In the genomic region with DNA sequence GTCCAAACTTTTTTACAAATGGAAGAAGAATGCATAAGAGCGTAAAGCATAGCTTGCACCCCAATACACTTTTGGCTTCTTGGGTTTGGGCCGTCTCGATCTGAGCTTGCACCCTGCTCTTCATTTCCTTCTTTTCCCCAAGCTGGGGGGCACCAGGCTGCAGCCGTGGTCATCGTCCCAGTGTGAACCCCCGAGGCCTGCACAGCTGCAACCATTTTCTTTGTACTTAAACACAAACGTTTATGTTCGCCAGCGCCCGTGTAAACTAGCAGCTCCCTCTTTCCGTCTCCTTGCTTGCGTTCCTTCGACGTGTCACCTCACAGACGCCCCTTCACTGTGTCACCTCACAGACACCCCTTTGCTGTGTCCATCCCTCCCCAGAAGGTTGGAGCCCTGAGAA, we compare ENCODE assay signal across 1 cellular context.
TF ChIP-seq lines count a peak whose summit lies in the region.

No MANE protein-coding gene starts in this region.

TF ChIP-seq in HepG2, 621 proteins besides CTCF, POLR2A, EP300 and RAD21:
- TF ChIP-seq, protein P1, sequence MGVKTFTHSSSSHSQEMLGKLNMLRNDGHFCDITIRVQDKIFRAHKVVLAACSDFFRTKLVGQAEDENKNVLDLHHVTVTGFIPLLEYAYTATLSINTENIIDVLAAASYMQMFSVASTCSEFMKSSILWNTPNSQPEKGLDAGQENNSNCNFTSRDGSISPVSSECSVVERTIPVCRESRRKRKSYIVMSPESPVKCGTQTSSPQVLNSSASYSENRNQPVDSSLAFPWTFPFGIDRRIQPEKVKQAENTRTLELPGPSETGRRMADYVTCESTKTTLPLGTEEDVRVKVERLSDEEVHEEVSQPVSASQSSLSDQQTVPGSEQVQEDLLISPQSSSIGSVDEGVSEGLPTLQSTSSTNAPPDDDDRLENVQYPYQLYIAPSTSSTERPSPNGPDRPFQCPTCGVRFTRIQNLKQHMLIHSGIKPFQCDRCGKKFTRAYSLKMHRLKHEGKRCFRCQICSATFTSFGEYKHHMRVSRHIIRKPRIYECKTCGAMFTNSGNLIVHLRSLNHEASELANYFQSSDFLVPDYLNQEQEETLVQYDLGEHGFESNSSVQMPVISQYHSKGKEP (CRISPR knock-in tag; IDR thresholded peaks at IDR 0.05): no peak
- TF ChIP-seq HNRNPLL (IDR thresholded peaks at IDR 0.05; ENCODE audit: low read depth, low read length, poor library complexity, severe bottlenecking): no peak
- TF ChIP-seq, protein P2, sequence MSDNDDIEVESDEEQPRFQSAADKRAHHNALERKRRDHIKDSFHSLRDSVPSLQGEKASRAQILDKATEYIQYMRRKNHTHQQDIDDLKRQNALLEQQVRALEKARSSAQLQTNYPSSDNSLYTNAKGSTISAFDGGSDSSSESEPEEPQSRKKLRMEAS (IDR thresholded peaks at IDR 0.05): no peak
- TF ChIP-seq RNF2 (conservative IDR thresholded peaks at IDR 0.05; ENCODE audit: low read depth): no peak
- no peak for TF ChIP-seq ZBTB8A (CRISPR knock-in tag; IDR thresholded peaks at IDR 0.05; ENCODE audit: borderline replicate concordance, low read depth)
- TF ChIP-seq, protein P3, sequence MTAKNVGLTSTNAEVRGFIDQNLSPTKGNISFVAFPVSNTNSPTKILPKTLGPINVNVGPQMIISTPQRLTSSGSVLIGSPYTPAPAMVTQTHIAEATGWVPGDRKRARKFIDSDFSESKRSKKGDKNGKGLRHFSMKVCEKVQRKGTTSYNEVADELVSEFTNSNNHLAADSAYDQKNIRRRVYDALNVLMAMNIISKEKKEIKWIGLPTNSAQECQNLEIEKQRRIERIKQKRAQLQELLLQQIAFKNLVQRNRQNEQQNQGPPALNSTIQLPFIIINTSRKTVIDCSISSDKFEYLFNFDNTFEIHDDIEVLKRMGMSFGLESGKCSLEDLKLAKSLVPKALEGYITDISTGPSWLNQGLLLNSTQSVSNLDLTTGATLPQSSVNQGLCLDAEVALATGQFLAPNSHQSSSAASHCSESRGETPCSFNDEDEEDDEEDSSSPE (CRISPR knock-in tag; IDR thresholded peaks at IDR 0.05): no peak
